9 cellular contexts compared by ENCODE assay signal in genomic region chr7:151110941-151111645, GRCh38. TPM values are rescaled to one million over a fixed set of nuclear protein-coding genes. Genes with fewer than 3 reads are reported as not detected.
DNase-seq lines count a peak whose midpoint lies in the region; ATAC-seq and TF ChIP-seq lines count a peak whose summit lies in the region.
"Had no signal": no experiment of that assay in that cellular context is flagged by ENCODE, and none has a peak within 500 bp of the region (broad histone marks: within the 10 kb centered on the region; RNA-seq: fewer than 3 reads in every experiment).

No MANE protein-coding gene starts in this region.

- no peaks in the 10 kb centered on the region for H3K9me3 Mint-ChIP-seq in neural crest cell
- H3K9me3 Mint-ChIP-seq: IgD-negative memory B cell had no signal

- TF ChIP-seq CTCF in neural crest cell (conservative IDR thresholded peaks at IDR 0.05) = peak; percentile 90

- no peak overlapping the region for H3K4me3 Mint-ChIP-seq in neural crest cell

- no peaks in the 10 kb centered on the region for H3K36me3 Mint-ChIP-seq in neural crest cell (ENCODE audit: low read depth)
- H3K36me3 Mint-ChIP-seq: IgD-negative memory B cell had no signal

- peaks cover 26% of the 10 kb centered on the region for H3K4me1 Mint-ChIP-seq in neural crest cell

- DNase-seq in Ammon's horn (ENCODE audit: low spot score) (peak; percentile 88), OCI-M1 (lab: John Stamatoyannopoulos, UW) (peak; percentile 66), fibroblast of gingiva (ENCODE audit: low read depth) (peak; percentile 55), neural crest cell (ENCODE audit: low read depth, low spot score) (peak; percentile 72), superior temporal gyrus (ENCODE audit: extremely low spot score) (peak; percentile 89)
- peak; percentile 80 for DNase-seq in activated T-cell treated with anti-CD3 and anti-CD28 coated beads, Interleukin-2, amount 50 U/mL, for 1 hour

- H3K27me3 Mint-ChIP-seq in neural crest cell (ENCODE audit: low read depth) = peaks cover 19% of the 10 kb centered on the region

- ATAC-seq in GM18868 (IDR thresholded peaks at IDR 0.05; ENCODE audit: unreplicated experiment) (peak; percentile 86), HG03159 (IDR thresholded peaks at IDR 0.05; ENCODE audit: unreplicated experiment) (peak; percentile 82)

- H3K27ac Mint-ChIP-seq in neural crest cell (ENCODE audit: unreplicated experiment) = no peak overlapping the region

RNA-seq across cellular contexts. Expression of gene AGAP3, which starts 24.8 kb away (rescaled TPM):
- total RNA-seq in neural crest cell = 128 and 139 TPM in 2 replicates

RNA-seq across cellular contexts. Expression of gene TMUB1, which starts 27.8 kb away (rescaled TPM):
- total RNA-seq in neural crest cell = 44.9 and 46.5 TPM in 2 replicates

RNA-seq across cellular contexts. Expression of gene FASTK, which starts 30.5 kb away (rescaled TPM):
- total RNA-seq in neural crest cell = 82.4 and 86.1 TPM in 2 replicates

RNA-seq across cellular contexts. Expression of gene SLC4A2, which starts 51.7 kb away (rescaled TPM):
- total RNA-seq in neural crest cell = 139 and 141 TPM in 2 replicates

RNA-seq across cellular contexts. Expression of gene CDK5, which starts 53.4 kb away (rescaled TPM):
- 38.9 TPM in 2 replicates for total RNA-seq in neural crest cell

Comparison
In these comparisons a context has a peak if more than half of its experiments do, and no peak if none do; other contexts are left out.
1. Peak in every context shown above with its lines: DNase-seq and ATAC-seq.